23 cellular contexts compared by ENCODE assay signal in the genomic region with DNA sequence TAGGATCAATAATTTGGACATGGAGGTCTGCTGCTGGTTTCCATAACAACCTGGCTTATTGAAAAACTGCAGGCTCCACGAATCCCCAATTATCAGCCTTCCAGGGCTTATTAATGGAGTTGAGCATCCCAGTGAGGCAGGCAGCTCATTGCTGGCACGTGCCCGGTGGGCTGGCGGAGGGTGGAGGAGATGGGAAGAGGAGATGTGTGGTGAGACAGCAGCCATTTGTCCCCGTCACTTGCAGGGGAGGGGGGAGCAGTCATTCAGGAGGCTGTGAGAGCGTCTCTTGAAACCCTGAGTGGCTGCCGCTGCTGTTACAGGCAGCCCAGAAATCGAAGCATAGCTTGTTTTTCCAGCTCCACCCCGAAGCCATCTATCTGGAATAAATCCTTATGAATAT.
A peak's percentile ranks its signal among the peaks of the same experiment; 100 is the strongest.
DNase-seq lines count a peak whose midpoint lies in the region; ATAC-seq and TF ChIP-seq lines count a peak whose summit lies in the region.
"Had no signal": no experiment of that assay in that cellular context is flagged by ENCODE, and none has a peak within 500 bp of the region (broad histone marks: within the 10 kb centered on the region; RNA-seq: fewer than 3 reads in every experiment).

No MANE protein-coding gene starts in this region.

- no peak overlapping the region for H3K27ac Mint-ChIP-seq in GM23338
- H3K27ac Mint-ChIP-seq in brain: peak overlapping the region; percentile 70 to 99 (median 97)
- H3K27ac Mint-ChIP-seq in nephron progenitor cell: peak overlapping the region; percentile 50
- H3K27ac Mint-ChIP-seq: activated B cell treated with CpG ODN at 0.5 μM for 24 hours; activated CD8-positive, alpha-beta T cell treated with anti-CD3 and anti-CD28 coated beads for 36 hours; activated naive CD8-positive, alpha-beta T cell; CD8-positive, alpha-beta memory T cell; T-helper 2 cell treated with Interferon-gamma antibody and Interleukin-4, amounts not matched to agents 5 μg/mL and 100 μg/mL, for 36 hours had no signal

- peak overlapping the region; percentile 48; the same call in 1 of the 2 replicates for H2AFZ ChIP-seq in GM23338

- H3K4me3 Mint-ChIP-seq in GM23338 (no peak overlapping the region), brain (peak overlapping the region; percentile 17 to 86 (median 66)), nephron progenitor cell (no peak overlapping the region)
- H3K4me3 Mint-ChIP-seq: activated B cell treated with CpG ODN at 0.5 μM for 24 hours; activated CD8-positive, alpha-beta T cell treated with anti-CD3 and anti-CD28 coated beads for 36 hours; activated naive CD8-positive, alpha-beta T cell; CD8-positive, alpha-beta memory T cell; T-helper 2 cell treated with Interferon-gamma antibody and Interleukin-4, amounts not matched to agents 5 μg/mL and 100 μg/mL, for 36 hours had no signal

- no peaks in the 10 kb centered on the region for H3K9me3 Mint-ChIP-seq in GM23338
- no peaks in the 10 kb centered on the region for H3K9me3 Mint-ChIP-seq in brain
- H3K9me3 Mint-ChIP-seq in nephron progenitor cell: no peaks in the 10 kb centered on the region
- H3K9me3 Mint-ChIP-seq: activated B cell treated with CpG ODN at 0.5 μM for 24 hours; activated CD8-positive, alpha-beta T cell treated with anti-CD3 and anti-CD28 coated beads for 36 hours; CD8-positive, alpha-beta memory T cell; T-helper 2 cell treated with Interferon-gamma antibody and Interleukin-4, amounts not matched to agents 5 μg/mL and 100 μg/mL, for 36 hours had no signal

- H3K27ac ChIP-seq in GM23338 (ENCODE audit: low read depth): no peak overlapping the region
- no peak overlapping the region for H3K27ac ChIP-seq in right atrium auricular region
- H3K27ac ChIP-seq: breast epithelium, ovary, SJSA1, upper lobe of right lung had no signal

- DNase-seq in GM23338 (ENCODE audit: low spot score) (no peak), NCI-H2227 (lab: John Stamatoyannopoulos, UW; ENCODE audit: unreplicated experiment) (peak; percentile 70), nephron progenitor cell (peak; percentile 30), right atrium auricular region (ENCODE audit: low spot score) (no peak)
- no peak for DNase-seq in activated CD8-positive, alpha-beta memory T cell treated with anti-CD3 and anti-CD28 coated beads, Interleukin-2, amount 50 U/mL, for 48 hours
- DNase-seq: activated B cell treated with CpG ODN at 0.5 μM for 24 hours; activated CD8-positive, alpha-beta T cell treated with anti-CD3 and anti-CD28 coated beads for 36 hours; activated T-cell treated with anti-CD3 and anti-CD28 coated beads, Interleukin-2, amount 50 U/mL, for 48 hours; CD8-positive, alpha-beta memory T cell; NCI-H1436; ovary; PC-3; stimulated activated CD4-positive, alpha-beta T cell treated with anti-CD3 and anti-CD28 coated beads, Interleukin-2, amount 100 ng/mL, for 24 hours; upper lobe of right lung had no signal

- TF ChIP-seq CTCF in GM23338 (conservative IDR thresholded peaks at IDR 0.05; ENCODE audit: low read depth in 2 of 2): no peak
- TF ChIP-seq CTCF in brain (conservative IDR thresholded peaks at IDR 0.05): no peak
- TF ChIP-seq CTCF in nephron progenitor cell (IDR thresholded peaks at IDR 0.05): no peak
- no peak for TF ChIP-seq CTCF in right atrium auricular region (IDR thresholded peaks at IDR 0.05)

- H3K9me3 ChIP-seq in right atrium auricular region: no peaks in the 10 kb centered on the region
- H3K9me3 ChIP-seq: breast epithelium, ovary, SJSA1, upper lobe of right lung had no signal

- no peaks in the 10 kb centered on the region for H3K9me2 ChIP-seq in GM23338 (ENCODE audit: insufficient read depth)

- ATAC-seq in GM23338 (no peak), HG03432 (IDR thresholded peaks at IDR 0.05; ENCODE audit: unreplicated experiment) (no peak), HG03520 (IDR thresholded peaks at IDR 0.05; ENCODE audit: unreplicated experiment) (no peak)
- ATAC-seq: esophagus mucosa, upper lobe of right lung had no signal

- H4K20me1 ChIP-seq in GM23338 (replicated peaks; ENCODE audit: insufficient read depth): no peaks in the 10 kb centered on the region

- H3K4me1 ChIP-seq in GM23338 (ENCODE audit: insufficient read depth) (peaks cover 7% of the 10 kb centered on the region; the same call in 1 of the 2 replicates), right atrium auricular region (no peaks in the 10 kb centered on the region)
- H3K4me1 ChIP-seq: breast epithelium, upper lobe of right lung had no signal

- H3F3A ChIP-seq in GM23338 (replicated peaks; ENCODE audit: low read depth): no peaks in the 10 kb centered on the region

- peaks cover 14% of the 10 kb centered on the region for H3K4me1 Mint-ChIP-seq in GM23338
- H3K4me1 Mint-ChIP-seq in brain: peaks cover 80% of the 10 kb centered on the region
- peaks cover 12% of the 10 kb centered on the region for H3K4me1 Mint-ChIP-seq in nephron progenitor cell

- H3K27me3 ChIP-seq in GM23338 (ENCODE audit: insufficient read depth): no peaks in the 10 kb centered on the region
- H3K27me3 ChIP-seq in right atrium auricular region: no peaks in the 10 kb centered on the region
- H3K27me3 ChIP-seq: breast epithelium, ovary, SJSA1, upper lobe of right lung had no signal

- no peak overlapping the region for H3K4me2 ChIP-seq in GM23338

- H3K36me3 ChIP-seq in GM23338 (ENCODE audit: insufficient read depth) (no peaks in the 10 kb centered on the region), right atrium auricular region (no peaks in the 10 kb centered on the region)
- H3K36me3 ChIP-seq: breast epithelium, ovary, SJSA1, upper lobe of right lung had no signal

- H3K4me3 ChIP-seq in GM23338 (no peak overlapping the region), right atrium auricular region (no peak overlapping the region)
- H3K4me3 ChIP-seq: breast epithelium, K562, ovary, SJSA1, upper lobe of right lung had no signal

- H3K36me3 Mint-ChIP-seq in GM23338 (ENCODE audit: low read depth) (no peaks in the 10 kb centered on the region), brain (peaks cover 18% of the 10 kb centered on the region), nephron progenitor cell (ENCODE audit: low read depth) (no peaks in the 10 kb centered on the region)
- H3K36me3 Mint-ChIP-seq: activated naive CD8-positive, alpha-beta T cell; CD8-positive, alpha-beta memory T cell had no signal

- no peaks in the 10 kb centered on the region for H3K79me2 ChIP-seq in GM23338 (replicated peaks; ENCODE audit: insufficient read depth)

- peaks cover 2% of the 10 kb centered on the region for H3K27me3 Mint-ChIP-seq in GM23338 (ENCODE audit: insufficient read depth, low read depth, poor library complexity)
- H3K27me3 Mint-ChIP-seq in brain: no peaks in the 10 kb centered on the region
- peaks cover 4% of the 10 kb centered on the region for H3K27me3 Mint-ChIP-seq in nephron progenitor cell (ENCODE audit: low read depth, poor library complexity)
- H3K27me3 Mint-ChIP-seq: activated B cell treated with CpG ODN at 0.5 μM for 24 hours; activated CD8-positive, alpha-beta T cell treated with anti-CD3 and anti-CD28 coated beads for 36 hours had no signal

TF ChIP-seq in GM23338, 12 proteins besides CTCF, POLR2A, EP300 and RAD21 (continues in another document):
- TF ChIP-seq CREB1 (CRISPR knock-in tag; IDR thresholded peaks at IDR 0.05; ENCODE audit: low read depth): no peak

Comparison
In these comparisons a context has a peak if more than half of its experiments do, and no peak if none do; other contexts are left out.
1. DNase-seq: peak in NCI-H2227 (single experiment) and nephron progenitor cell (single experiment); none in GM23338 (single experiment), activated CD8-positive, alpha-beta memory T cell treated with anti-CD3 and anti-CD28 coated beads, Interleukin-2, amount 50 U/mL, for 48 hours (single experiment) and right atrium auricular region (single experiment).
2. H3K4me3 Mint-ChIP-seq: peak in brain (5 of 5); none in GM23338 (single experiment) and nephron progenitor cell (single experiment).